Comparison of ENCODE assay signal across 24 cellular contexts in the genomic region with DNA sequence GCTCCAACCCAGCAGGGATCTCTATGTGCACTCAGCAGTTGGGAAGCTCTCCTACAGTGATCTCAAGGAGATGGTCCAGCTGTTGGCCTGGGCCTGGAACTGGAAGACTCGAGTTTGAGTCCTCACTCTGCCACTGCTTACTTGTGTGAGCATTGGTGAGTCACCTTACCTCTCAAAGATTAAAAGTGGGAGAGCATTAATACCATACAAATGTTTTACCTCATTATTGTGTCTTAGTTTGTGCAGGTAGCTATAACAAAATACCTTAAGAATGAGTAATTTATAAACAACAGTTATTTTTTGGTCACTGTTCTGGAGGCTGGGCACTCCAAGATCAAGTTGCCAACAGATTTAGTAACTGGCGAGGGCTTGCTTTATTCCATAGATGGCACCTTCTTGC.
"Had no signal": no experiment of that assay in that cellular context is flagged by ENCODE, and none has a peak within 500 bp of the region (broad histone marks: within the 10 kb centered on the region; RNA-seq: fewer than 3 reads in every experiment).

No MANE protein-coding gene starts in this region.

- H3K27me3 ChIP-seq: MG63, SJCRH30 had no signal

- H3K36me3 ChIP-seq: MG63, SJCRH30 had no signal

- H3K27ac ChIP-seq: HL-60, KMS-11, RWPE1, SJCRH30 had no signal

- H3K9me3 ChIP-seq: MG63, SJCRH30 had no signal

- FAIRE-seq: HTR-8/SVneo, K562 had no signal

- ATAC-seq: K562, Panc1, Right ventricle myocardium inferior, SK-N-SH treated with all-trans-retinoic acid at 6 μM for 48 hours had no signal

- H3K9ac ChIP-seq: KMS-11 had no signal

- DNase-seq: Kasumi-1, MG63, NCI-H1092 treated with DMSO at 0.1 percent for 48 hours, NCI-H1436, NCI-H187, NCI-H2029, NCI-H2081 treated with DMSO at 0.1 percent for 48 hours, NCI-H2171, NCI-H226, NCI-H446, NCI-H510A, NCI-H524 treated with DMSO at 0.1 percent for 48 hours, NCI-H69, NCI-H774, SHP77 treated with DMSO at 0.1 percent for 48 hours, SJCRH30 had no signal

- H3K4me2 ChIP-seq: KMS-11 had no signal

- H3K4me1 ChIP-seq: SJCRH30 had no signal

- H3K4me3 ChIP-seq: K562, MG63, SJCRH30 had no signal
